ENCODE assay signal across 1 cellular context in the genomic region with DNA sequence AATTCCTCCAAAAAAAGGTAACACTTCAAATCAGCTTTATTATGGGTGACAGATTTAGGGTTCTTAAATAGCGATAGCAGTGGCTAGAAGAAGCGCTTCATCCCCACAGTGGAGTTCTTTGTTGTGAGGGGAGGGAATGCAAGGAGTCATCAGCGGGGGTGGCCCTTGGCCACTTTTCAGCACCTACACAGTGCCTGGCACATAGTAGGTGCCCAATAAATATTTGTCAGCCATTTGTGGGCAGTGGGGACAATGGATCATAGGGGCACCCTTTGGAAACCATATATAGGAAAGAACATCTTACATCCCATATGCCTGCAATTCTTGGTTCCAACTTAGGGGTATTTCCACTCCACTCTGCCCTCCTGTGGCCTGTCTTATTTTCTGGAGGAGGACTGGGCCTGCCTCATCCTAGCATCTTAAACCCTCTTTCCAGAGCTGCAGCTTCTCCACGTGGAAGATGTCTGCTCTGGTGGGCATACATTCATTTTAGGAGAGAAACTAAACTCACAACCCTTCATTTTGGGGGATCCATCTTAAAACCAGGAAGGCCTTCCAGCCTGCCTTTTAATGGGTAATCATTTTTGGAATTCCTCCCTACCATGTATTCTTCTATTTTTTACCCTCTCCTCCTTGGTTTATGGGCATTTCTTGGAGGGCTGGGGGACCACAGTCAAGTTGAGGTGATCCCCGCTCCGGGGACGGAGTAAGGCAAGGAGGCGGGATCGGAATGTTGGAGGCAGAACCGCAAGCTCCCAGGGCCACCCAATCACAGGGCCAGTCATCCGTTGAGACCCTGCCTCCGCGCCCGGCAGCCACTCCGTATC.
A peak's percentile ranks its signal among the peaks of the same experiment; 100 is the strongest.
TF ChIP-seq lines count a peak whose summit lies in the region.

No MANE protein-coding gene starts in this region.

TF ChIP-seq in HepG2, 621 proteins besides CTCF, POLR2A, EP300 and RAD21 (continued from another document and continues in another):
- TF ChIP-seq ZNF513 (CRISPR knock-in tag; conservative IDR thresholded peaks at IDR 0.05) (0 out of 2 replicates have a peak, but pooled peaks have one; percentile 21), MEIS1 (CRISPR knock-in tag; IDR thresholded peaks at IDR 0.05; ENCODE audit: borderline replicate concordance) (no peak), MTA1 (CRISPR knock-in tag; IDR thresholded peaks at IDR 0.05; ENCODE audit: borderline replicate concordance) (no peak), MBD4 (IDR thresholded peaks at IDR 0.05; ENCODE audit: borderline replicate concordance, low read length) (no peak), MED8 (CRISPR knock-in tag; IDR thresholded peaks at IDR 0.05; ENCODE audit: insufficient replicate concordance) (no peak), NFE2L2 (IDR thresholded peaks at IDR 0.05; ENCODE audit: low read length) (no peak), KAT8 (CRISPR knock-in tag; IDR thresholded peaks at IDR 0.05) (no peak), ZNF615 (CRISPR knock-in tag; IDR thresholded peaks at IDR 0.05; ENCODE audit: borderline replicate concordance) (no peak), RNF2 (conservative IDR thresholded peaks at IDR 0.05; ENCODE audit: low read depth) (no peak), NFE2L1 (CRISPR knock-in tag; IDR thresholded peaks at IDR 0.05; ENCODE audit: borderline replicate concordance) (no peak), SYNCRIP (IDR thresholded peaks at IDR 0.05; ENCODE audit: insufficient read depth, low read depth, low read length) (no peak), JUND (CRISPR knock-in tag; IDR thresholded peaks at IDR 0.05) (no peak), ZNF891 (CRISPR knock-in tag; IDR thresholded peaks at IDR 0.05) (no peak), MAX (IDR thresholded peaks at IDR 0.05) (no peak), ZFP36L1 (CRISPR knock-in tag; IDR thresholded peaks at IDR 0.05) (no peak), MED1 (CRISPR knock-in tag; IDR thresholded peaks at IDR 0.05) (no peak), RORA (CRISPR knock-in tag; IDR thresholded peaks at IDR 0.05) (no peak), ZNF225 (CRISPR knock-in tag; IDR thresholded peaks at IDR 0.05) (no peak; the same call in 1 of the 2 replicates), ATRX (CRISPR knock-in tag; IDR thresholded peaks at IDR 0.05; ENCODE audit: borderline replicate concordance) (no peak), MIER2 (CRISPR knock-in tag; IDR thresholded peaks at IDR 0.05) (no peak), ZNF430 (CRISPR knock-in tag; IDR thresholded peaks at IDR 0.05) (no peak), NFYB (CRISPR knock-in tag; IDR thresholded peaks at IDR 0.05) (peak; percentile 83), HOXA3 (CRISPR knock-in tag; IDR thresholded peaks at IDR 0.05) (no peak), ZBTB4 (CRISPR knock-in tag; IDR thresholded peaks at IDR 0.05; ENCODE audit: borderline replicate concordance) (no peak), ZNF33A (CRISPR knock-in tag; IDR thresholded peaks at IDR 0.05; ENCODE audit: borderline replicate concordance) (no peak), CBX1 (IDR thresholded peaks at IDR 0.05; ENCODE audit: low read depth) (no peak), SMAD9 (CRISPR knock-in tag; IDR thresholded peaks at IDR 0.05) (no peak), ELF4 (CRISPR knock-in tag; IDR thresholded peaks at IDR 0.05; ENCODE audit: borderline replicate concordance) (no peak), CBFB (CRISPR knock-in tag; IDR thresholded peaks at IDR 0.05) (0 out of 2 replicates have a peak, but pooled peaks have one; percentile 19), KDM4B (CRISPR knock-in tag; IDR thresholded peaks at IDR 0.05) (0 out of 2 replicates have a peak, but pooled peaks have one; percentile 19), CEBPG (CRISPR knock-in tag; IDR thresholded peaks at IDR 0.05) (no peak), ZBTB3 (CRISPR knock-in tag; IDR thresholded peaks at IDR 0.05; ENCODE audit: borderline replicate concordance, low read depth) (0 out of 2 replicates have a peak, but pooled peaks have one; percentile 8), MEIS2 (CRISPR knock-in tag; IDR thresholded peaks at IDR 0.05) (no peak), FOXK1 (CRISPR knock-in tag; IDR thresholded peaks at IDR 0.05; ENCODE audit: borderline replicate concordance, low read depth) (0 out of 2 replicates have a peak, but pooled peaks have one; percentile 7), ZNF704 (CRISPR knock-in tag; IDR thresholded peaks at IDR 0.05; ENCODE audit: borderline replicate concordance) (no peak), GZF1 (CRISPR knock-in tag; IDR thresholded peaks at IDR 0.05) (no peak), SRSF1 (optimal IDR thresholded peaks at IDR 0.05; ENCODE audit: low read depth, low read length) (no peak), MLX (CRISPR knock-in tag; IDR thresholded peaks at IDR 0.05) (no peak), IRF9 (CRISPR knock-in tag; IDR thresholded peaks at IDR 0.05; ENCODE audit: borderline replicate concordance) (no peak), ZMAT5 (CRISPR knock-in tag; IDR thresholded peaks at IDR 0.05; ENCODE audit: borderline replicate concordance, low read depth) (no peak), ZKSCAN5 (CRISPR knock-in tag; IDR thresholded peaks at IDR 0.05) (no peak), HDAC1 (CRISPR knock-in tag; IDR thresholded peaks at IDR 0.05) (no peak), PPARG (CRISPR knock-in tag; conservative IDR thresholded peaks at IDR 0.05) (no peak), ZNF619 (CRISPR knock-in tag; IDR thresholded peaks at IDR 0.05) (no peak), TERF1 (CRISPR knock-in tag; IDR thresholded peaks at IDR 0.05) (no peak)
- TF ChIP-seq, protein P1, sequence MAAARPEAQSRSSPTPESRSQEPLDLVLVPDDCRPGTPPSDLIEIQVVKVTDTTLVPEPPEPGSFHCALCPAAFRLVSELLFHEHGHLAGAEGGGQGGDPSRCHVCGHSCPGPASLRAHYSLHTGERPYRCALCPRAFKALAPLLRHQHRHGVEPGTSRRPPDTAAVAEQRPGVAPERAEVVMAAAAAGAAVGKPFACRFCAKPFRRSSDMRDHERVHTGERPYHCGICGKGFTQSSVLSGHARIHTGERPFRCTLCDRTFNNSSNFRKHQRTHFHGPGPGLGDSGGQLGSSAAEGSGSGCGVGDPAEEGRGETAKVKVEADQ (CRISPR knock-in tag; IDR thresholded peaks at IDR 0.05; ENCODE audit: borderline replicate concordance): 0 out of 2 replicates have a peak, but pooled peaks have one; percentile 29
- TF ChIP-seq, protein P2, sequence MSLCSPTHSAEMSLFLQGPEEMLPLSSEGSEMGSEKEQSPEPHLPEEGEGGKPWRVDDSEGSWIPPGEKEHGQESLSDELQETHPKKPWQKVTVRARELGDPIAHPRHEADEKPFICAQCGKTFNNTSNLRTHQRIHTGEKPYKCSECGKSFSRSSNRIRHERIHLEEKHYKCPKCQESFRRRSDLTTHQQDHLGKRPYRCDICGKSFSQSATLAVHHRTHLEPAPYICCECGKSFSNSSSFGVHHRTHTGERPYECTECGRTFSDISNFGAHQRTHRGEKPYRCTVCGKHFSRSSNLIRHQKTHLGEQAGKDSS (CRISPR knock-in tag; IDR thresholded peaks at IDR 0.05; ENCODE audit: borderline replicate concordance, low read depth): 0 out of 2 replicates have a peak, but pooled peaks have one; percentile 33
- TF ChIP-seq, protein P3, sequence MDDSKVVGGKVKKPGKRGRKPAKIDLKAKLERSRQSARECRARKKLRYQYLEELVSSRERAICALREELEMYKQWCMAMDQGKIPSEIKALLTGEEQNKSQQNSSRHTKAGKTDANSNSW (CRISPR knock-in tag; IDR thresholded peaks at IDR 0.05; ENCODE audit: borderline replicate concordance): 0 out of 2 replicates have a peak, but pooled peaks have one; percentile 21
- TF ChIP-seq, protein P4, sequence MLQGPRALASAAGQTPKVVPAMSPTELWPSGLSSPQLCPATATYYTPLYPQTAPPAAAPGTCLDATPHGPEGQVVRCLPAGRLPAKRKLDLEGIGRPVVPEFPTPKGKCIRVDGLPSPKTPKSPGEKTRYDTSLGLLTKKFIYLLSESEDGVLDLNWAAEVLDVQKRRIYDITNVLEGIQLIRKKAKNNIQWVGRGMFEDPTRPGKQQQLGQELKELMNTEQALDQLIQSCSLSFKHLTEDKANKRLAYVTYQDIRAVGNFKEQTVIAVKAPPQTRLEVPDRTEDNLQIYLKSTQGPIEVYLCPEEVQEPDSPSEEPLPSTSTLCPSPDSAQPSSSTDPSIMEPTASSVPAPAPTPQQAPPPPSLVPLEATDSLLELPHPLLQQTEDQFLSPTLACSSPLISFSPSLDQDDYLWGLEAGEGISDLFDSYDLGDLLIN (CRISPR knock-in tag; IDR thresholded peaks at IDR 0.05; ENCODE audit: borderline replicate concordance): no peak
- TF ChIP-seq, protein P5, sequence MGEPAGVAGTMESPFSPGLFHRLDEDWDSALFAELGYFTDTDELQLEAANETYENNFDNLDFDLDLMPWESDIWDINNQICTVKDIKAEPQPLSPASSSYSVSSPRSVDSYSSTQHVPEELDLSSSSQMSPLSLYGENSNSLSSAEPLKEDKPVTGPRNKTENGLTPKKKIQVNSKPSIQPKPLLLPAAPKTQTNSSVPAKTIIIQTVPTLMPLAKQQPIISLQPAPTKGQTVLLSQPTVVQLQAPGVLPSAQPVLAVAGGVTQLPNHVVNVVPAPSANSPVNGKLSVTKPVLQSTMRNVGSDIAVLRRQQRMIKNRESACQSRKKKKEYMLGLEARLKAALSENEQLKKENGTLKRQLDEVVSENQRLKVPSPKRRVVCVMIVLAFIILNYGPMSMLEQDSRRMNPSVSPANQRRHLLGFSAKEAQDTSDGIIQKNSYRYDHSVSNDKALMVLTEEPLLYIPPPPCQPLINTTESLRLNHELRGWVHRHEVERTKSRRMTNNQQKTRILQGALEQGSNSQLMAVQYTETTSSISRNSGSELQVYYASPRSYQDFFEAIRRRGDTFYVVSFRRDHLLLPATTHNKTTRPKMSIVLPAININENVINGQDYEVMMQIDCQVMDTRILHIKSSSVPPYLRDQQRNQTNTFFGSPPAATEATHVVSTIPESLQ (CRISPR knock-in tag; conservative IDR thresholded peaks at IDR 0.05): no peak
